In genomic region chr1:154908129-154908528, GRCh38 we compare ENCODE assay signal across 9 cellular contexts. TPM values are rescaled to one million over a fixed set of nuclear protein-coding genes. Genes with fewer than 3 reads are reported as not detected.
A peak's percentile ranks its signal among the peaks of the same experiment; 100 is the strongest.
DNase-seq lines count a peak whose midpoint lies in the region; ATAC-seq and TF ChIP-seq lines count a peak whose summit lies in the region.
"Not testable (repeated sequence)": the region's sequence is repeated elsewhere in the genome, so short reads cannot be mapped to it uniquely, and the experiment has no call there.
"Had no signal": no experiment of that assay in that cellular context is flagged by ENCODE, and none has a peak within 500 bp of the region (broad histone marks: within the 10 kb centered on the region; RNA-seq: fewer than 3 reads in every experiment).

No MANE protein-coding gene starts in this region.

- not testable (repeated sequence) for H3K36me3 ChIP-seq in HAP-1 (replicated peaks); brain microvascular endothelial cell (replicated peaks)

- peaks cover 10% of the 10 kb centered on the region for H3K27me3 Mint-ChIP-seq in endothelial cell (ENCODE audit: unreplicated experiment)

- H3K27me3 ChIP-seq in HAP-1 (ENCODE audit: low read depth); brain microvascular endothelial cell (replicated peaks): not testable (repeated sequence)

- intact Hi-C loops in sciatic nerve (cut with DNase I), result not testable (repeated sequence)

- in situ Hi-C loops in HAP-1 (cut with MboI; ENCODE audit: low sequenced_read_pairs); brain microvascular endothelial cell (cut with HindIII; ENCODE audit: low pct_ligation_motif_present, low sequenced_read_pairs): not testable (repeated sequence)

- not testable (repeated sequence) for H3K9me3 ChIP-seq in HAP-1

- H3K4me1 Mint-ChIP-seq in endothelial cell (ENCODE audit: unreplicated experiment), result not testable (repeated sequence)

- not testable (repeated sequence) for TF ChIP-seq CTCF in brain microvascular endothelial cell (IDR thresholded peaks at IDR 0.05; ENCODE audit: low read depth, low read length, missing control alignments); endothelial cell (IDR thresholded peaks at IDR 0.05; ENCODE audit: unreplicated experiment)

- not testable (repeated sequence) for H3K9me3 Mint-ChIP-seq in endothelial cell (ENCODE audit: unreplicated experiment)

- not testable (repeated sequence) for H3K27ac ChIP-seq in brain microvascular endothelial cell

- DNase-seq in HAP-1 (ENCODE audit: low spot score in 2 of 2) (peak; percentile 13 to 47), LHCN-M2 (ENCODE audit: low read depth) (peak; percentile 13), brain microvascular endothelial cell (peak; percentile 12), sciatic nerve (ENCODE audit: low spot score) (peak; percentile 18)
- not testable (repeated sequence) for DNase-seq in endothelial cell (ENCODE audit: low spot score)

- H3K4me3 Mint-ChIP-seq in endothelial cell (ENCODE audit: unreplicated experiment), result not testable (repeated sequence)

- H3K4me1 ChIP-seq in HAP-1, result peaks cover 14% of the 10 kb centered on the region

- H3K4me3 ChIP-seq in HAP-1; brain microvascular endothelial cell (ENCODE audit: low read depth, low read length): not testable (repeated sequence)

- peak overlapping the region; percentile 27 for H3K27ac Mint-ChIP-seq in endothelial cell (ENCODE audit: unreplicated experiment)

- peaks cover 11% of the 10 kb centered on the region for H3K36me3 Mint-ChIP-seq in endothelial cell (ENCODE audit: low read depth, unreplicated experiment)

- ATAC-seq in sciatic nerve, result not testable (repeated sequence)

RNA-seq across cellular contexts. Expression of gene PMVK, which starts 28.4 kb away (rescaled TPM):
- total RNA-seq in LHCN-M2 (2014; rRNA removed) (8.0 and 9.1 TPM in 2 replicates), endothelial cell (ENCODE audit: unreplicated experiment) (26.7 TPM), sciatic nerve (30.4 TPM)
- 65.2 TPM for polyA plus RNA-seq in LHCN-M2 (2012)

RNA-seq across cellular contexts. Expression of gene KCNN3, which starts 38.0 kb away (rescaled TPM):
- total RNA-seq in LHCN-M2 (2014; rRNA removed) (0.38 and 2.8 TPM in 2 replicates), endothelial cell (ENCODE audit: unreplicated experiment) (17.3 TPM), sciatic nerve (1.8 TPM)
- 1.2 TPM for polyA plus RNA-seq in LHCN-M2 (2012)
- polyA plus RNA-seq: CD14-positive monocyte; CD4-positive, alpha-beta memory T cell; CD4-positive, CD25-positive, alpha-beta regulatory T cell; CD8-positive, alpha-beta memory T cell had no signal

RNA-seq across cellular contexts. Expression of gene PBXIP1, which starts 47.8 kb away (rescaled TPM):
- 94.5 and 141 TPM in 2 replicates for total RNA-seq in LHCN-M2 (2014; rRNA removed)
- 60.8 TPM for polyA plus RNA-seq in LHCN-M2 (2012)
- 82.1 TPM for total RNA-seq in endothelial cell (ENCODE audit: unreplicated experiment)
- 71.1 TPM for total RNA-seq in sciatic nerve

RNA-seq across cellular contexts. Expression of gene PYGO2, which starts 53.5 kb away (rescaled TPM):
- total RNA-seq in LHCN-M2 (2014; rRNA removed) (21.6 and 24.5 TPM in 2 replicates), endothelial cell (ENCODE audit: unreplicated experiment) (49.8 TPM), sciatic nerve (25.0 TPM)
- 19.5 TPM for polyA plus RNA-seq in LHCN-M2 (2012)
